In the genomic region with DNA sequence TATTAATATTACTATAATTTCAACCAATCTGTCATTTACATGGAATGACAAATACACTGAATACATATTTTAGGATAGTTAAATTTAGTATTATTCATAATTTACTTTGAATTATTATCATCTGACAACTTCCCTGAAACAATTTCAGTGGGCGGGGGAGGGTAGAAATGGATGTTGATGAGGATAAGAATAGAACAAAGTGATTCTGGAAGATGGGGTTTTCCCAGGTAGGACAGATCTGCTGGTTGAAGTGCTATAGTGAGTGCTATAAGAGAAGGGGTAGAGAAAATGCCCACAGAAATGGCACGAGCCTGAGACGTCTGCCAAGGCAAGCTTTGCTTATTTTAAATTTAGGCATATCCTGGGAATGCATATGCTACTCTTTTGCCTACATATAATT, we compare ENCODE assay signal across 31 cellular contexts. TPM values are rescaled to one million over a fixed set of nuclear protein-coding genes. Genes with fewer than 3 reads are reported as not detected.
A peak's percentile ranks its signal among the peaks of the same experiment; 100 is the strongest.
DNase-seq lines count a peak whose midpoint lies in the region; ATAC-seq and TF ChIP-seq lines count a peak whose summit lies in the region.
"Had no signal": no experiment of that assay in that cellular context is flagged by ENCODE, and none has a peak within 500 bp of the region (broad histone marks: within the 10 kb centered on the region; RNA-seq: fewer than 3 reads in every experiment).

No MANE protein-coding gene starts in this region.

- TF ChIP-seq CTCF in coronary artery (IDR thresholded peaks at IDR 0.05): no peak
- no peak for TF ChIP-seq CTCF in thoracic aorta (IDR thresholded peaks at IDR 0.05)

- H3K27me3 ChIP-seq in H7 (ENCODE audit: control insufficient read depth, insufficient read depth, low read length) (no peaks in the 10 kb centered on the region), muscle layer of duodenum (ENCODE audit: low read depth, low read length) (no peaks in the 10 kb centered on the region), thoracic aorta (replicated peaks; ENCODE audit: insufficient read depth) (no peaks in the 10 kb centered on the region)
- no peaks in the 10 kb centered on the region for H3K27me3 ChIP-seq in effector memory CD4-positive, alpha-beta T cell (replicated peaks; ENCODE audit: control insufficient read depth, insufficient read depth, low read length, poor library complexity, severe bottlenecking)
- H3K27me3 ChIP-seq: ascending aorta, cardiac muscle cell, pancreas, transverse colon had no signal

- peak; percentile 10 for DNase-seq in H7
- no peak for DNase-seq in coronary artery (ENCODE audit: low spot score)
- DNase-seq in thoracic aorta (ENCODE audit: low spot score): no peak
- no peak for DNase-seq in effector memory CD4-positive, alpha-beta T cell
- no peak for DNase-seq in SK-N-DZ (ENCODE audit: low spot score)
- DNase-seq: activated CD4-positive, alpha-beta T cell treated with anti-CD3 and anti-CD28 coated beads for 48 hours; activated CD8-positive, alpha-beta memory T cell treated with anti-CD3 and anti-CD28 coated beads for 24 hours; activated effector memory CD4-positive, alpha-beta T cell treated with Interleukin-2 at 50 U/mL for 16 hours; activated naive CD8-positive, alpha-beta T cell treated with anti-CD3 and anti-CD28 coated beads for 36 hours; activated T-cell treated with anti-CD3 and anti-CD28 coated beads for 4 hours; Caco-2; DMS53; endodermal cell; foreskin melanocyte; kidney glomerular epithelial cell; NCI-H1092; NCI-H187; NCI-H2171; pancreas; stimulated activated CD4-positive, alpha-beta T cell treated with anti-CD3 and anti-CD28 coated beads, Interleukin-4, amount 100 ng/mL, for 1 hour; SW 1271; T-helper 9 cell; transverse colon had no signal

- no peak for ATAC-seq in thoracic aorta (ENCODE audit: insufficient number of reproducible peaks, low FRiP score, low read depth)
- ATAC-seq in GM18520 (IDR thresholded peaks at IDR 0.05; ENCODE audit: unreplicated experiment): no peak
- ATAC-seq: esophagus mucosa, pancreas had no signal

- H3K36me3 ChIP-seq in H7 (replicated peaks; ENCODE audit: control insufficient read depth, insufficient read depth, low read length): no peaks in the 10 kb centered on the region
- H3K36me3 ChIP-seq in muscle layer of duodenum (ENCODE audit: control insufficient read depth in 1 of 2, insufficient read depth in 2 of 2, low read length in 2 of 2): no peaks in the 10 kb centered on the region
- H3K36me3 ChIP-seq in thoracic aorta: no peaks in the 10 kb centered on the region
- H3K36me3 ChIP-seq in effector memory CD4-positive, alpha-beta T cell (ENCODE audit: control insufficient read depth, insufficient read depth, low read length): no peaks in the 10 kb centered on the region
- H3K36me3 ChIP-seq: ascending aorta, cardiac muscle cell, pancreas, transverse colon had no signal

- H3K27ac ChIP-seq in coronary artery (peak overlapping the region in 1 of 2 donors; percentile 46), muscle layer of duodenum (ENCODE audit: low read length) (no peak overlapping the region), thoracic aorta (no peak overlapping the region)
- no peak overlapping the region for H3K27ac ChIP-seq in effector memory CD4-positive, alpha-beta T cell (ENCODE audit: insufficient read depth, low read length, poor library complexity, severe bottlenecking)
- H3K27ac ChIP-seq: ascending aorta, C4-2B, cardiac muscle cell, pancreas, VCaP had no signal

- H3K4me1 ChIP-seq in muscle layer of duodenum (ENCODE audit: control insufficient read depth in 1 of 2, insufficient read depth in 2 of 2, low read length in 2 of 2) (no peaks in the 10 kb centered on the region), thoracic aorta (ENCODE audit: control insufficient read depth in 1 of 2, low read depth in 2 of 2) (no peaks in the 10 kb centered on the region)
- peaks cover 4% of the 10 kb centered on the region for H3K4me1 ChIP-seq in effector memory CD4-positive, alpha-beta T cell (ENCODE audit: control insufficient read depth, insufficient read depth, low read length, poor library complexity, severe bottlenecking)
- H3K4me1 ChIP-seq: ascending aorta, Caco-2 had no signal

- no peak overlapping the region for H3K4me3 ChIP-seq in H7 (ENCODE audit: insufficient read depth, low read depth, low read length)
- peak overlapping the region; percentile 60 for H3K4me3 ChIP-seq in coronary artery
- H3K4me3 ChIP-seq in muscle layer of duodenum (ENCODE audit: low read depth in 1 of 2, low read length in 2 of 2): peak overlapping the region; percentile 1 to 17
- H3K4me3 ChIP-seq in thoracic aorta: peak overlapping the region; percentile 62
- H3K4me3 ChIP-seq in effector memory CD4-positive, alpha-beta T cell (ENCODE audit: insufficient read depth, low read depth, low read length, poor library complexity, severe bottlenecking): no peak overlapping the region
- H3K4me3 ChIP-seq: cardiac muscle cell, pancreas, transverse colon had no signal

- no peaks in the 10 kb centered on the region for H3K9me3 ChIP-seq in muscle layer of duodenum (ENCODE audit: control insufficient read depth in 1 of 2, low read length in 2 of 2)
- H3K9me3 ChIP-seq in thoracic aorta: no peaks in the 10 kb centered on the region
- no peaks in the 10 kb centered on the region for H3K9me3 ChIP-seq in effector memory CD4-positive, alpha-beta T cell (ENCODE audit: control insufficient read depth, low read length)
- H3K9me3 ChIP-seq: ascending aorta, Caco-2, pancreas, transverse colon had no signal

RNA-seq across cellular contexts. Expression of a gene that starts 3.2 kb away (rescaled TPM):
- total RNA-seq in H7 (2014; rRNA removed; shearing (Covaris generic)): not detected in 2 replicates
- 100 to 1,000 TPM; 381 to 467 TPM for total RNA-seq in thoracic aorta
- polyA plus RNA-seq in SK-N-DZ (2014; cell fraction: cytosol; rRNA removed): 0.18 and 0.38 TPM in 2 replicates
- polyA plus RNA-seq in SK-N-DZ (2014; cell fraction: nucleus; rRNA removed): 0.63 and 0.67 TPM in 2 replicates
- total RNA-seq: Caco-2, endodermal cell had no signal
- polyA plus RNA-seq: neural cell had no signal

RNA-seq across cellular contexts. Expression of a gene that starts 46.8 kb away (rescaled TPM):
- 7.0 and 12.3 TPM in 2 replicates for total RNA-seq in H7 (2014; rRNA removed; shearing (Covaris generic))
- total RNA-seq in thoracic aorta: 10 to 100 TPM; 15.6 to 23.6 TPM
- polyA plus RNA-seq in SK-N-DZ (2014; cell fraction: cytosol; rRNA removed): 7.4 and 9.0 TPM in 2 replicates
- polyA plus RNA-seq in SK-N-DZ (2014; cell fraction: nucleus; rRNA removed): 27.3 and 28.7 TPM in 2 replicates
- total RNA-seq: activated naive CD8-positive, alpha-beta T cell treated with anti-CD3 and anti-CD28 coated beads for 36 hours; Caco-2 had no signal

Comparison
In these comparisons a context has a peak if more than half of its experiments do, and no peak if none do; other contexts are left out.
1. H3K4me3 ChIP-seq: peak in coronary artery (single experiment), muscle layer of duodenum (2 of 2) and thoracic aorta (single experiment); none in H7 (single experiment) and effector memory CD4-positive, alpha-beta T cell (single experiment).
2. RNA of a gene that starts 3.2 kb away (total RNA-seq): 381 to 467 TPM in thoracic aorta; not detected in H7; every median in the first group is over 100 times any median in the second.